In genomic region chr16:89300976-89301360, GRCh38 we compare ENCODE assay signal across 1 cellular context.
TF ChIP-seq lines count a peak whose summit lies in the region.

No MANE protein-coding gene starts in this region.

TF ChIP-seq in H1, 55 proteins besides CTCF, POLR2A, EP300 and RAD21:
- TF ChIP-seq CEBPB (IDR thresholded peaks at IDR 0.05; ENCODE audit: low read depth, low read length) (peak; percentile 27; the same call in 1 of the 2 replicates), RFX5 (IDR thresholded peaks at IDR 0.05; ENCODE audit: borderline replicate concordance, low read depth, low read length) (no peak), FOSL1 (IDR thresholded peaks at IDR 0.05; ENCODE audit: insufficient read depth, low read depth, low read length) (no peak), TEAD4 (IDR thresholded peaks at IDR 0.05; ENCODE audit: low read depth, low read length) (no peak), USF2 (IDR thresholded peaks at IDR 0.05; ENCODE audit: low read length) (no peak)
TF ChIP-seq in H1: peak in this region for 1.
